In the genomic region with DNA sequence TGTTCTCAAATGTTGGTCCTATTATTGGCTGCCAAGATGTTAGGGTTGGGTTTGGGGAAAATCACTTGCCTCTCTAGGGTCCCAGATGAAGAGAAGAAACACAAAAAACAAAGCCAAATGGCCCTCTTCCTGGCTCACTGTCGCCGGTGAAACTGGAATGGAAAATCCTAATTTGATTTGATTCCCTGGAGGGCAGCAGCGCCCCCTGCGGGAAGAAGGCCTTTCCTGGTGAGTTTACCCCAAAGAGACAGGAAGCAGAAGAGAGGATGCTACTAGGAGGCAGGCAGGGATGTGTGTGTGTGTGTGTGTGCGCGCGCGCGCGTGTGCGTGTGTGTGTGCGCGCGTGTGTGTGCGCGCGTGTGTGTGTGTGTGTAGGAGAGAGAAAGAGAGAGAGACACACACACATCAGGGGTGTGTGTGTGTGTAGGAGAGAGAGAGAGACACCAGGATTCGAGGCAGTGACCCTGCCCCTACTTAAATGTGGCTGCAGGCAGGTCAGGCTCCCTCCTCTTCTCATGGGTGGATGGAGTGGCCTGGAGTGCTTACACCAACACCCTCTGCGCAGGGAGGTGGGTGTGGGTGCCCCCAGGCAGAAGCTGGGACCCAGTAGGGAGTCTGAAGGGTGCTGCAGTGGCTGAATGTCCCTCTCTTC, we compare ENCODE assay signal across 8 cellular contexts. TPM values are rescaled to one million over a fixed set of nuclear protein-coding genes. Genes with fewer than 3 reads are reported as not detected.
A peak's percentile ranks its signal among the peaks of the same experiment; 100 is the strongest.
DNase-seq lines count a peak whose midpoint lies in the region; ATAC-seq and TF ChIP-seq lines count a peak whose summit lies in the region.

No MANE protein-coding gene starts in this region.

- ATAC-seq in GM18909 (IDR thresholded peaks at IDR 0.05; ENCODE audit: poor library complexity, unreplicated experiment): no peak

- peak; percentile 83 for TF ChIP-seq CTCF in fibroblast of pulmonary artery (IDR thresholded peaks at IDR 0.05; ENCODE audit: low read length, missing control alignments)

- peaks cover 2% of the 10 kb centered on the region for H3K36me3 Mint-ChIP-seq in activated T-helper 1 cell treated with anti-CD3 and anti-CD28 coated beads, Interleukin-12 subunit alpha, Interleukin-12 subunit beta, Interleukin-2, Interleukin-4 antibody, amounts not matched to agents 30 ng/mL and 10 ng/mL and 1 ng/mL, durations not matched to agents 14 hours and 24 hours and 36 hours (ENCODE audit: low read depth)

- peak overlapping the region; percentile 9 for H3K27ac Mint-ChIP-seq in activated T-helper 1 cell treated with anti-CD3 and anti-CD28 coated beads, Interleukin-12 subunit alpha, Interleukin-12 subunit beta, Interleukin-2, Interleukin-4 antibody, amounts not matched to agents 30 ng/mL and 10 ng/mL and 1 ng/mL, durations not matched to agents 14 hours and 24 hours and 36 hours

- no peak overlapping the region for H3K4me3 ChIP-seq in fibroblast of pulmonary artery (replicated peaks; ENCODE audit: low read depth, low read length)

- intact Hi-C loops in activated T-helper 1 cell treated with anti-CD3 and anti-CD28 coated beads, Interleukin-12 subunit alpha, Interleukin-12 subunit beta, Interleukin-2, Interleukin-4 antibody, amounts not matched to agents 30 ng/mL and 10 ng/mL and 1 ng/mL, durations not matched to agents 14 hours and 24 hours and 36 hours (cut with micrococcal nuclease): loop anchor here (1.0 to 5.0 kb wide), 5 partner anchors 23 to 295 kb away; no protein-coding TSS in a partner anchor

- H3K4me1 Mint-ChIP-seq in activated T-helper 1 cell treated with anti-CD3 and anti-CD28 coated beads, Interleukin-12 subunit alpha, Interleukin-12 subunit beta, Interleukin-2, Interleukin-4 antibody, amounts not matched to agents 30 ng/mL and 10 ng/mL and 1 ng/mL, durations not matched to agents 14 hours and 24 hours and 36 hours (ENCODE audit: low read depth): peaks cover 17% of the 10 kb centered on the region

- DNase-seq in D341Med (ENCODE audit: low spot score) (peak; percentile 77), M059J (ENCODE audit: low read depth) (peak; percentile 76), RPMI8226 (peak; percentile 81), fibroblast of pulmonary artery (ENCODE audit: low read depth) (peak; percentile 82), occipital lobe (lab: John Stamatoyannopoulos, UW) (peak; percentile 50), superior temporal gyrus (ENCODE audit: extremely low spot score) (peak; percentile 86)
- peak; percentile 65 for DNase-seq in activated T-helper 1 cell treated with anti-CD3 and anti-CD28 coated beads, Interleukin-12 subunit alpha, Interleukin-12 subunit beta, Interleukin-2, Interleukin-4 antibody, amounts not matched to agents 30 ng/mL and 10 ng/mL and 1 ng/mL, durations not matched to agents 14 hours and 24 hours and 36 hours (ENCODE audit: low spot score)

- no peaks in the 10 kb centered on the region for H3K9me3 Mint-ChIP-seq in activated T-helper 1 cell treated with anti-CD3 and anti-CD28 coated beads, Interleukin-12 subunit alpha, Interleukin-12 subunit beta, Interleukin-2, Interleukin-4 antibody, amounts not matched to agents 30 ng/mL and 10 ng/mL and 1 ng/mL, durations not matched to agents 14 hours and 24 hours and 36 hours

- peaks cover 31% of the 10 kb centered on the region for H3K27me3 Mint-ChIP-seq in activated T-helper 1 cell treated with anti-CD3 and anti-CD28 coated beads, Interleukin-12 subunit alpha, Interleukin-12 subunit beta, Interleukin-2, Interleukin-4 antibody, amounts not matched to agents 30 ng/mL and 10 ng/mL and 1 ng/mL, durations not matched to agents 14 hours and 24 hours and 36 hours (ENCODE audit: insufficient read depth)

- peak overlapping the region; percentile 0 for H3K4me3 Mint-ChIP-seq in activated T-helper 1 cell treated with anti-CD3 and anti-CD28 coated beads, Interleukin-12 subunit alpha, Interleukin-12 subunit beta, Interleukin-2, Interleukin-4 antibody, amounts not matched to agents 30 ng/mL and 10 ng/mL and 1 ng/mL, durations not matched to agents 14 hours and 24 hours and 36 hours

RNA-seq across cellular contexts. Expression of a gene that starts 3.1 kb away (rescaled TPM):
- total RNA-seq in M059J (2014; rRNA removed; shearing (Covaris generic)): 35.6 and 62.9 TPM in 2 replicates
- total RNA-seq in activated T-helper 1 cell treated with anti-CD3 and anti-CD28 coated beads, Interleukin-12 subunit alpha, Interleukin-12 subunit beta, Interleukin-2, Interleukin-4 antibody, amounts not matched to agents 30 ng/mL and 10 ng/mL and 1 ng/mL, durations not matched to agents 14 hours and 24 hours and 36 hours: 5.2 and 5.3 TPM in 2 replicates
- 10.3 TPM for total RNA-seq in occipital lobe

RNA-seq across cellular contexts. Expression of a gene that starts 22.8 kb away (rescaled TPM):
- total RNA-seq in M059J (2014; rRNA removed; shearing (Covaris generic)): 45.0 and 45.6 TPM in 2 replicates
- total RNA-seq in activated T-helper 1 cell treated with anti-CD3 and anti-CD28 coated beads, Interleukin-12 subunit alpha, Interleukin-12 subunit beta, Interleukin-2, Interleukin-4 antibody, amounts not matched to agents 30 ng/mL and 10 ng/mL and 1 ng/mL, durations not matched to agents 14 hours and 24 hours and 36 hours: 29.3 and 30.0 TPM in 2 replicates
- 32.8 TPM for total RNA-seq in occipital lobe
